Comparison of ENCODE assay signal across 10 cellular contexts in the genomic region with DNA sequence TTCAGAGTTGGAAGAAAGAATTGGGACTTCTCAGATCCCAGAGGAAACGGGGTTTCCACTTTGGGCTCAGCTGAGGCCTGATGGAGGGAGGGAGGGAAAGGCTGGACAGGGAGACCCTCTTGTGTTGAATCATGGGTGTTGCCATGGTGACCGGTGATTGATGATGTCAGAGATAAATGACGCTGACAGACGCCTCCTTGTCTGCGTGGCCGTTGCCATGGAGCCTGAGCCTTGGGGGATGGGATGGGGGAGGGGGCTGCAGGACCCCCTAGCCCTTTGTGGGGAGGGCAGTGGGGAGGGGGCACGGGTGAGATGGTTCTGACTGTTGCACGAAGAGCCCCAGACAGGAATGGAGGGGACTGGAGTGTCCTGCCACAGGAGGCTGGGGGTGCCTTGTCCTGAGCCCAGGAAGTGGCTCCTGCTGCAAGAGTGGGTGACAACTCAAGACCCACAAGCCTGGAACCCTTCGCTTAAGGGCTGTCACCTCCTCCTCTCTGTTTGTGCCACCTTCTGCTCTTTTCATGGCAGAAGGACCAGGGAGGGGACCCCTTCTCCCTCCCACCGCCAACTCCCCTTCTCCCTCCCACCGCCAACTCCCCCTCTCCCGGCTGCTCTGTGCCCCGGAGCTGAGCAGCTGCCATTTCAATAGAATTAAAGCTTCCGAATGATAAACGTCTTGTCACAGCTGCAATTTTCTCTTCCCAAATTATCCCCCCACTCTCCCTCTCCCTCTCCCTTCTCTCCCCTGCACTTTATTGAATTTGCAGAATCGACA. TPM values are rescaled to one million over a fixed set of nuclear protein-coding genes. Genes with fewer than 3 reads are reported as not detected.
DNase-seq lines count a peak whose midpoint lies in the region; ATAC-seq and TF ChIP-seq lines count a peak whose summit lies in the region.
"Had no signal": no experiment of that assay in that cellular context is flagged by ENCODE, and none has a peak within 500 bp of the region (broad histone marks: within the 10 kb centered on the region; RNA-seq: fewer than 3 reads in every experiment).

No MANE protein-coding gene starts in this region.

- TF ChIP-seq CTCF in gastroesophageal sphincter (IDR thresholded peaks at IDR 0.05): no peak

- peak overlapping the region in 1 of 3 donors; percentile 40 for H3K9ac ChIP-seq in skeletal muscle tissue (ENCODE audit: low read depth in 1 of 3, low read length in 3 of 3)

- WGBS in gastroesophageal sphincter (ENCODE audit: low coverage in 1 of 2), 2 donors: 51 to 57% methylated on average over 12 of the region's 16 CpGs

- H3K4me3 ChIP-seq in gastroesophageal sphincter (no peak overlapping the region), skeletal muscle tissue (ENCODE audit: low read length in 3 of 3) (peak overlapping the region in 1 of 3 donors; percentile 35)

- H3K36me3 ChIP-seq in gastroesophageal sphincter (peaks cover 0 to 72% of the 10 kb centered on the region in 2 donors), skeletal muscle tissue (ENCODE audit: control insufficient read depth in 3 of 3, insufficient read depth in 3 of 3, low read length in 3 of 3) (peaks cover 38 to 58% (median 52%) of the 10 kb centered on the region in 3 donors)

- peak overlapping the region in 3 of 4 donors; percentile 57 to 97 (median 95) for H3K27ac ChIP-seq in gastroesophageal sphincter
- H3K27ac ChIP-seq in skeletal muscle tissue (ENCODE audit: low read depth, low read length): peak overlapping the region; percentile 23

- peak overlapping the region; percentile 94 for H3K27ac Mint-ChIP-seq in T-helper 17 cell

- peaks cover 34% of the 10 kb centered on the region for H3K4me1 Mint-ChIP-seq in T-helper 17 cell

- TF ChIP-seq POLR2A in gastroesophageal sphincter (IDR thresholded peaks at IDR 0.05): no peak

- H3K27me3 Mint-ChIP-seq in T-helper 17 cell: no peaks in the 10 kb centered on the region
- H3K27me3 Mint-ChIP-seq: memory B cell had no signal

- DNase-seq in NCI-H1417 (lab: John Stamatoyannopoulos, UW) (peak in 2 of 3 experiments; percentile 90 to 95), T-helper 17 cell (no peak), hippocampal formation (lab: John Stamatoyannopoulos, UW) (no peak)
- DNase-seq: activated CD4-positive, alpha-beta T cell treated with anti-CD3 and anti-CD28 coated beads, Interleukin-2, amount 50 U/mL, for 48 hours had no signal

- ATAC-seq in T-helper 17 cell (no peak), gastroesophageal sphincter (no peak), GM19467 (IDR thresholded peaks at IDR 0.05; ENCODE audit: unreplicated experiment) (no peak), HG02759 (IDR thresholded peaks at IDR 0.05; ENCODE audit: unreplicated experiment) (no peak), HG03139 (IDR thresholded peaks at IDR 0.05; ENCODE audit: unreplicated experiment) (no peak)

- H3K4me3 Mint-ChIP-seq in T-helper 17 cell: no peak overlapping the region
- H3K4me3 Mint-ChIP-seq: memory B cell had no signal

- peaks cover 3% of the 10 kb centered on the region for H3K36me3 Mint-ChIP-seq in T-helper 17 cell (ENCODE audit: low read depth)

- H3K27me3 ChIP-seq in gastroesophageal sphincter: no peaks in the 10 kb centered on the region
- no peaks in the 10 kb centered on the region for H3K27me3 ChIP-seq in skeletal muscle tissue (ENCODE audit: control insufficient read depth in 3 of 3, insufficient read depth in 3 of 3, low read length in 3 of 3)

- no peak for TF ChIP-seq EP300 in gastroesophageal sphincter (IDR thresholded peaks at IDR 0.05)

- H3K9me3 ChIP-seq in T-helper 17 cell (ENCODE audit: control insufficient read depth, low read length, poor library complexity, severe bottlenecking) (no peaks in the 10 kb centered on the region), gastroesophageal sphincter (no peaks in the 10 kb centered on the region), skeletal muscle tissue (ENCODE audit: control insufficient read depth in 3 of 3, low read length in 3 of 3) (no peaks in the 10 kb centered on the region)

- H3K4me1 ChIP-seq in gastroesophageal sphincter (peaks cover 16 to 93% (median 60%) of the 10 kb centered on the region in 3 donors), skeletal muscle tissue (ENCODE audit: control insufficient read depth in 3 of 3, insufficient read depth in 3 of 3, low read length in 3 of 3) (peaks cover 66 to 76% (median 74%) of the 10 kb centered on the region in 3 donors)

RNA-seq across cellular contexts. Expression of a gene that starts 13.9 kb away (rescaled TPM):
- total RNA-seq in T-helper 17 cell: not detected
- total RNA-seq in gastroesophageal sphincter: 1 to 10 TPM in 1 of 4 donors, not detected in 3; 2.5 TPM
- 0.52 TPM for total RNA-seq in skeletal muscle tissue

RNA-seq across cellular contexts. Expression of a gene that starts 41.6 kb away (rescaled TPM):
- 100 to 1,000 TPM in 1 of 2 donors, 10 to 100 TPM in 1; 97.0 to 106 TPM for total RNA-seq in T-helper 17 cell
- total RNA-seq in gastroesophageal sphincter: 10 to 100 TPM; 18.5 to 41.8 (median 28.5) TPM
- total RNA-seq in skeletal muscle tissue: 17.2 TPM

Comparison
In these comparisons a context has a peak if more than half of its experiments do, and no peak if none do; other contexts are left out.
1. DNase-seq: peak in NCI-H1417 (2 of 3); none in T-helper 17 cell (0 of 3) and hippocampal formation (0 of 2).